10 cellular contexts compared by ENCODE assay signal in genomic region chr7:73770860-73771665, GRCh38. TPM values are rescaled to one million over a fixed set of nuclear protein-coding genes. Genes with fewer than 3 reads are reported as not detected.
DNase-seq lines count a peak whose midpoint lies in the region; ATAC-seq and TF ChIP-seq lines count a peak whose summit lies in the region.
"Had no signal": no experiment of that assay in that cellular context is flagged by ENCODE, and none has a peak within 500 bp of the region (broad histone marks: within the 10 kb centered on the region; RNA-seq: fewer than 3 reads in every experiment).

No MANE protein-coding gene starts in this region.

- H3K27me3 Mint-ChIP-seq in effector memory CD8-positive, alpha-beta T cell: peaks cover 39 to 82% of the 10 kb centered on the region in 2 donors
- peaks cover 77% of the 10 kb centered on the region for H3K27me3 Mint-ChIP-seq in nephron progenitor cell (ENCODE audit: low read depth, poor library complexity)

- H3K36me3 Mint-ChIP-seq in effector memory CD8-positive, alpha-beta T cell (ENCODE audit: insufficient read depth): peaks cover 3% of the 10 kb centered on the region
- no peaks in the 10 kb centered on the region for H3K36me3 Mint-ChIP-seq in nephron progenitor cell (ENCODE audit: low read depth)

- POLR2A ChIA-PET in A673 (lab: Charles Lee; ENCODE audit: low non-redundant PET): no interaction called here

- H3K4me3 ChIP-seq in A673 (ENCODE audit: low read depth, low read length, poor library complexity, severe bottlenecking) (peak overlapping the region; percentile 36), HUES48 (ENCODE audit: low read depth, low read length) (peak overlapping the region; percentile 92), right cardiac atrium (ENCODE audit: low read length) (no peak overlapping the region)

- H3K4me1 ChIP-seq in A673 (ENCODE audit: insufficient read depth, low read length, poor library complexity, severe bottlenecking): no peaks in the 10 kb centered on the region
- peaks cover 3% of the 10 kb centered on the region; the same call in 1 of the 2 replicates for H3K4me1 ChIP-seq in HUES48 (ENCODE audit: control insufficient read depth, insufficient read depth, low read length)
- no peaks in the 10 kb centered on the region for H3K4me1 ChIP-seq in right cardiac atrium (ENCODE audit: control insufficient read depth, insufficient read depth, low read length)

- H3K36me3 ChIP-seq in A673 (ENCODE audit: insufficient read depth, low read length, poor library complexity, severe bottlenecking) (no peaks in the 10 kb centered on the region), HUES48 (ENCODE audit: control insufficient read depth, insufficient read depth, low read length) (no peaks in the 10 kb centered on the region)
- H3K36me3 ChIP-seq: heart left ventricle had no signal

- H3K9me3 ChIP-seq in A673 (ENCODE audit: low read depth, low read length, poor library complexity, severe bottlenecking): no peaks in the 10 kb centered on the region
- no peaks in the 10 kb centered on the region for H3K9me3 ChIP-seq in HUES48 (ENCODE audit: control insufficient read depth, insufficient read depth, low read length)
- H3K9me3 ChIP-seq in right cardiac atrium (ENCODE audit: control insufficient read depth, low read length): no peaks in the 10 kb centered on the region
- H3K9me3 ChIP-seq: heart left ventricle had no signal

- peak overlapping the region; percentile 45 to 49 for H3K4me3 Mint-ChIP-seq in effector memory CD8-positive, alpha-beta T cell
- H3K4me3 Mint-ChIP-seq in nephron progenitor cell: peak overlapping the region; percentile 67

- no peak overlapping the region for H3K9ac ChIP-seq in HUES48 (ENCODE audit: low read depth, low read length)

- TF ChIP-seq CTCF in A673 (conservative IDR thresholded peaks at IDR 0.05; ENCODE audit: low read depth, low read length) (no peak), nephron progenitor cell (IDR thresholded peaks at IDR 0.05) (no peak)

- H3K4me1 Mint-ChIP-seq in effector memory CD8-positive, alpha-beta T cell (ENCODE audit: low read depth in 2 of 2): peaks cover 0 to 4% of the 10 kb centered on the region in 2 donors
- H3K4me1 Mint-ChIP-seq in nephron progenitor cell: peaks cover 6% of the 10 kb centered on the region

- H3K27ac Mint-ChIP-seq in effector memory CD8-positive, alpha-beta T cell: no peak overlapping the region
- no peak overlapping the region for H3K27ac Mint-ChIP-seq in nephron progenitor cell

- DNase-seq in A673 (ENCODE audit: low spot score): no peak
- DNase-seq in effector memory CD8-positive, alpha-beta T cell: no peak
- DNase-seq in nephron progenitor cell: no peak
- DNase-seq in activated CD4-positive, alpha-beta T cell treated with anti-CD3 and anti-CD28 coated beads, Interleukin-2, amount 50 U/mL, for 1 hour: no peak
- DNase-seq in right cardiac atrium: no peak
- no peak for DNase-seq in stimulated activated CD4-positive, alpha-beta T cell treated with anti-CD3 and anti-CD28 coated beads, Interleukin-15, amount 100 ng/mL, for 24 hours
- DNase-seq: heart left ventricle, Karpas-422 had no signal

- H3K9me3 Mint-ChIP-seq in effector memory CD8-positive, alpha-beta T cell: no peaks in the 10 kb centered on the region
- H3K9me3 Mint-ChIP-seq in nephron progenitor cell: no peaks in the 10 kb centered on the region

- CTCF ChIA-PET in A673 (lab: Charles Lee): interaction anchor here (0.8 kb wide), 1 partner anchor 447 kb away, joined by 4 read pairs; no protein-coding TSS in a partner anchor

- no TSS peak for BruUV-seq in A673 (replicated peaks; lab: Mats Ljungman, UMichigan)

- no peak for ATAC-seq in effector memory CD8-positive, alpha-beta T cell (replicated peaks)
- no peak for ATAC-seq in GM21717 (IDR thresholded peaks at IDR 0.05; ENCODE audit: unreplicated experiment)
- ATAC-seq in right cardiac atrium: no peak

- WGBS in right cardiac atrium: 59% methylated on average over 17 of the region's 17 CpGs

- H3K27ac ChIP-seq in A673 (ENCODE audit: low read depth, low read length, poor library complexity, severe bottlenecking): no peak overlapping the region
- H3K27ac ChIP-seq in HUES48 (ENCODE audit: low read depth, low read length): peak overlapping the region; percentile 71
- H3K27ac ChIP-seq in right cardiac atrium (ENCODE audit: low read length): no peak overlapping the region
- H3K27ac ChIP-seq: heart left ventricle had no signal

- intact Hi-C loops in A673 (cut with micrococcal nuclease; ENCODE audit: unreplicated experiment) (no loop called here), right cardiac atrium (cut with DNase I) (no loop called here)

- peaks cover 25% of the 10 kb centered on the region for H3K27me3 ChIP-seq in A673 (replicated peaks; ENCODE audit: insufficient read depth, low read depth, low read length, poor library complexity)
- no peaks in the 10 kb centered on the region for H3K27me3 ChIP-seq in HUES48 (ENCODE audit: control insufficient read depth, insufficient read depth, low read length)
- no peaks in the 10 kb centered on the region for H3K27me3 ChIP-seq in right cardiac atrium (ENCODE audit: control insufficient read depth, insufficient read depth)

RNA-seq across cellular contexts. Expression of gene CLDN3, which starts 1.0 kb away (rescaled TPM):
- total RNA-seq in A673 (2021) (not detected in 2 replicates), right cardiac atrium (not detected)
- polyA plus RNA-seq in right cardiac atrium: not detected
- total RNA-seq: heart left ventricle had no signal

RNA-seq across cellular contexts. Expression of gene ABHD11, which starts 32.5 kb away (rescaled TPM):
- 20.7 and 22.9 TPM in 2 replicates for total RNA-seq in A673 (2021)
- total RNA-seq in right cardiac atrium: 10 to 100 TPM; 21.1 to 28.7 (median 23.9) TPM
- polyA plus RNA-seq in right cardiac atrium: 31.2 TPM

RNA-seq across cellular contexts. Expression of gene STX1A, which starts 51.6 kb away (rescaled TPM):
- total RNA-seq in A673 (2021): 37.8 and 47.1 TPM in 2 replicates
- 1 to 10 TPM; 1.7 to 3.1 (median 2.3) TPM for total RNA-seq in right cardiac atrium
- polyA plus RNA-seq in right cardiac atrium: 1.8 TPM

RNA-seq across cellular contexts. Expression of gene CLDN4, which starts 59.7 kb away (rescaled TPM):
- total RNA-seq in A673 (2021) (0.11 and 0.17 TPM in 2 replicates), right cardiac atrium (under 1 TPM in 3 of 4 donors, not detected in 1; 0.09 to 0.23 (median 0.14) TPM)
- polyA plus RNA-seq in right cardiac atrium: not detected
